16 cellular contexts compared by ENCODE assay signal in the genomic region with DNA sequence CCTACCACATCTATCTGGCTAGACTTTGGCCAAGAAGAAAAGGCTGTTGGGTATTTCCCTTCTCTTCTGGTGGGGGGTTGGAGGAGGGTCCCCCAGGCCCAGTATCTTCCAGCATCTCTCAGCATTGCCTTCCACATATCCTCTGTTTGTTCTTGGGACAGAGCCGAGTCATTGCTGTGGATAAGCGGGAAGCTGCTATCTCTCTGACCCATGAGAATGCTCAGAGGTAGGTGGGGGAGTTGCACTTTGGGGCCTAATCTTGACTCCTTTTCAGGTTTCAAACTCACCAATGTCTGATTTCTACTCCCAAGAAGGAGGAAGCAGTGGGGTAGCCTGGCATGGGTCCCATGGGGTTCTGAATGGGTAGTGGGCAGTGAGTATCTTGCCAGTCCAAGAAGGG. TPM values are rescaled to one million over a fixed set of nuclear protein-coding genes. Genes with fewer than 3 reads are reported as not detected.
DNase-seq lines count a peak whose midpoint lies in the region; ATAC-seq lines count a peak whose summit lies in the region.
"Had no signal": no experiment of that assay in that cellular context is flagged by ENCODE, and none has a peak within 500 bp of the region (broad histone marks: within the 10 kb centered on the region; RNA-seq: fewer than 3 reads in every experiment).

No MANE protein-coding gene starts in this region.

- no peaks in the 10 kb centered on the region for H3K9me3 ChIP-seq in KOPT-K1 (ENCODE audit: insufficient read depth, low read length, poor library complexity, severe bottlenecking)

- intact Hi-C loops in activated T-helper 2 cell treated with anti-CD3 and anti-CD28 coated beads, Interferon-gamma antibody, Interleukin-2, Interleukin-4, amounts not matched to agents 10 μg/mL and 5 μg/mL and 100 μg/mL, durations not matched to agents 14 hours and 24 hours and 36 hours (cut with micrococcal nuclease), result no loop called here

- H3K9me3 Mint-ChIP-seq in activated naive CD4-positive, alpha-beta T cell treated with anti-CD3 and anti-CD28 coated beads, Interleukin-2, amount 10 ng/mL, durations not matched to agents 7 days and 5 days, result no peaks in the 10 kb centered on the region
- no peaks in the 10 kb centered on the region for H3K9me3 Mint-ChIP-seq in activated T-helper 2 cell treated with anti-CD3 and anti-CD28 coated beads, Interferon-gamma antibody, Interleukin-2, Interleukin-4, amounts not matched to agents 10 μg/mL and 5 μg/mL and 100 μg/mL, durations not matched to agents 14 hours and 24 hours and 36 hours
- H3K9me3 Mint-ChIP-seq in stimulated activated effector memory CD8-positive, alpha-beta T cell treated with anti-CD3 and anti-CD28 coated beads, Interleukin-12 subunit alpha, Interleukin-12 subunit beta, amount 100 ng/mL, for 72 hours, result no peaks in the 10 kb centered on the region
- H3K9me3 Mint-ChIP-seq: HFFc6 had no signal

- DNase-seq in activated naive CD4-positive, alpha-beta T cell treated with anti-CD3 and anti-CD28 coated beads, Interleukin-2, amount 10 ng/mL, durations not matched to agents 7 days and 5 days, result no peak
- DNase-seq in activated naive CD4-positive, alpha-beta T cell treated with anti-CD3 and anti-CD28 coated beads, Interleukin-2, amount 50 U/mL, for 16 hours, result no peak
- DNase-seq in activated T-helper 2 cell treated with anti-CD3 and anti-CD28 coated beads, Interferon-gamma antibody, Interleukin-2, Interleukin-4, amounts not matched to agents 10 μg/mL and 5 μg/mL and 100 μg/mL, durations not matched to agents 14 hours and 24 hours and 36 hours (ENCODE audit: low spot score), result no peak
- DNase-seq in stimulated activated effector memory CD8-positive, alpha-beta T cell treated with anti-CD3 and anti-CD28 coated beads, Interleukin-12 subunit alpha, Interleukin-12 subunit beta, amount 100 ng/mL, for 72 hours (ENCODE audit: low spot score in 2 of 2), result no peak
- DNase-seq in NCI-H187 (lab: John Stamatoyannopoulos, UW) (no peak), NCI-H2196 treated with DMSO at 0.1 percent for 48 hours (lab: John Stamatoyannopoulos, UW; ENCODE audit: unreplicated experiment) (no peak)
- DNase-seq: DMS 273 treated with DMSO at 0.1 percent for 48 hours, HFFc6, KG1, NCI-H1092 treated with DMSO at 0.1 percent for 48 hours, NCI-H1694, NCI-H774 had no signal

- peak overlapping the region; percentile 100 for H3K27ac ChIP-seq in KOPT-K1 (ENCODE audit: low read depth, low read length, poor library complexity, severe bottlenecking)
- H3K27ac ChIP-seq: HL-60 had no signal

- peaks cover 60% of the 10 kb centered on the region for H3K36me3 ChIP-seq in KOPT-K1 (ENCODE audit: insufficient read depth, low read length)

- CTCF ChIA-PET in activated naive CD4-positive, alpha-beta T cell treated with anti-CD3 and anti-CD28 coated beads, Interleukin-2, amount 10 ng/mL, durations not matched to agents 7 days and 5 days (lab: Charles Lee), result interaction anchor here (21.4 kb wide), 1 partner anchor 31 kb away, joined by 753 read pairs; the partner anchor contains the start of genes CISH and MAPKAPK3

- H3K27me3 Mint-ChIP-seq in activated naive CD4-positive, alpha-beta T cell treated with anti-CD3 and anti-CD28 coated beads, Interleukin-2, amount 10 ng/mL, durations not matched to agents 7 days and 5 days, result no peaks in the 10 kb centered on the region
- H3K27me3 Mint-ChIP-seq in activated T-helper 2 cell treated with anti-CD3 and anti-CD28 coated beads, Interferon-gamma antibody, Interleukin-2, Interleukin-4, amounts not matched to agents 10 μg/mL and 5 μg/mL and 100 μg/mL, durations not matched to agents 14 hours and 24 hours and 36 hours (ENCODE audit: low read depth), result no peaks in the 10 kb centered on the region
- H3K27me3 Mint-ChIP-seq: B cell had no signal

- peak overlapping the region; percentile 58 for H3K27ac Mint-ChIP-seq in activated naive CD4-positive, alpha-beta T cell treated with anti-CD3 and anti-CD28 coated beads, Interleukin-2, amount 10 ng/mL, durations not matched to agents 7 days and 5 days
- peak overlapping the region; percentile 69 for H3K27ac Mint-ChIP-seq in activated T-helper 2 cell treated with anti-CD3 and anti-CD28 coated beads, Interferon-gamma antibody, Interleukin-2, Interleukin-4, amounts not matched to agents 10 μg/mL and 5 μg/mL and 100 μg/mL, durations not matched to agents 14 hours and 24 hours and 36 hours
- peak overlapping the region; percentile 54 for H3K27ac Mint-ChIP-seq in stimulated activated effector memory CD8-positive, alpha-beta T cell treated with anti-CD3 and anti-CD28 coated beads, Interleukin-12 subunit alpha, Interleukin-12 subunit beta, amount 100 ng/mL, for 72 hours
- H3K27ac Mint-ChIP-seq: B cell, HFFc6 had no signal

- peaks cover 94% of the 10 kb centered on the region for H3K4me1 Mint-ChIP-seq in activated naive CD4-positive, alpha-beta T cell treated with anti-CD3 and anti-CD28 coated beads, Interleukin-2, amount 10 ng/mL, durations not matched to agents 7 days and 5 days
- peaks cover 62% of the 10 kb centered on the region for H3K4me1 Mint-ChIP-seq in activated T-helper 2 cell treated with anti-CD3 and anti-CD28 coated beads, Interferon-gamma antibody, Interleukin-2, Interleukin-4, amounts not matched to agents 10 μg/mL and 5 μg/mL and 100 μg/mL, durations not matched to agents 14 hours and 24 hours and 36 hours (ENCODE audit: low read depth)
- peaks cover 85% of the 10 kb centered on the region for H3K4me1 Mint-ChIP-seq in stimulated activated effector memory CD8-positive, alpha-beta T cell treated with anti-CD3 and anti-CD28 coated beads, Interleukin-12 subunit alpha, Interleukin-12 subunit beta, amount 100 ng/mL, for 72 hours
- H3K4me1 Mint-ChIP-seq: B cell had no signal

- peaks cover 67% of the 10 kb centered on the region for H3K36me3 Mint-ChIP-seq in activated naive CD4-positive, alpha-beta T cell treated with anti-CD3 and anti-CD28 coated beads, Interleukin-2, amount 10 ng/mL, durations not matched to agents 7 days and 5 days
- peaks cover 73% of the 10 kb centered on the region for H3K36me3 Mint-ChIP-seq in activated T-helper 2 cell treated with anti-CD3 and anti-CD28 coated beads, Interferon-gamma antibody, Interleukin-2, Interleukin-4, amounts not matched to agents 10 μg/mL and 5 μg/mL and 100 μg/mL, durations not matched to agents 14 hours and 24 hours and 36 hours (ENCODE audit: low read depth)
- peaks cover 78% of the 10 kb centered on the region for H3K36me3 Mint-ChIP-seq in stimulated activated effector memory CD8-positive, alpha-beta T cell treated with anti-CD3 and anti-CD28 coated beads, Interleukin-12 subunit alpha, Interleukin-12 subunit beta, amount 100 ng/mL, for 72 hours

- H3K4me3 Mint-ChIP-seq in activated naive CD4-positive, alpha-beta T cell treated with anti-CD3 and anti-CD28 coated beads, Interleukin-2, amount 10 ng/mL, durations not matched to agents 7 days and 5 days, result no peak overlapping the region
- H3K4me3 Mint-ChIP-seq in activated T-helper 2 cell treated with anti-CD3 and anti-CD28 coated beads, Interferon-gamma antibody, Interleukin-2, Interleukin-4, amounts not matched to agents 10 μg/mL and 5 μg/mL and 100 μg/mL, durations not matched to agents 14 hours and 24 hours and 36 hours (ENCODE audit: low read depth), result no peak overlapping the region
- no peak overlapping the region for H3K4me3 Mint-ChIP-seq in stimulated activated effector memory CD8-positive, alpha-beta T cell treated with anti-CD3 and anti-CD28 coated beads, Interleukin-12 subunit alpha, Interleukin-12 subunit beta, amount 100 ng/mL, for 72 hours
- H3K4me3 Mint-ChIP-seq: B cell, HFFc6 had no signal

- no peak for ATAC-seq in stimulated activated effector memory CD8-positive, alpha-beta T cell treated with anti-CD3 and anti-CD28 coated beads, Interleukin-12 subunit alpha, Interleukin-12 subunit beta, amount 100 ng/mL, for 72 hours
- ATAC-seq in HG02870 (IDR thresholded peaks at IDR 0.05; ENCODE audit: unreplicated experiment), result no peak

RNA-seq across cellular contexts. Expression of gene HEMK1, which starts 8.0 kb away (rescaled TPM):
- 61.7 and 68.7 TPM in 2 replicates for total RNA-seq in activated T-helper 2 cell treated with anti-CD3 and anti-CD28 coated beads, Interferon-gamma antibody, Interleukin-2, Interleukin-4, amounts not matched to agents 10 μg/mL and 5 μg/mL and 100 μg/mL, durations not matched to agents 14 hours and 24 hours and 36 hours

RNA-seq across cellular contexts. Expression of gene C3orf18, which starts 9.8 kb away (rescaled TPM):
- total RNA-seq in activated T-helper 2 cell treated with anti-CD3 and anti-CD28 coated beads, Interferon-gamma antibody, Interleukin-2, Interleukin-4, amounts not matched to agents 10 μg/mL and 5 μg/mL and 100 μg/mL, durations not matched to agents 14 hours and 24 hours and 36 hours, result 35.2 and 37.2 TPM in 2 replicates

RNA-seq across cellular contexts. Expression of gene CISH, which starts 34.2 kb away (rescaled TPM):
- 351 and 355 TPM in 2 replicates for total RNA-seq in activated T-helper 2 cell treated with anti-CD3 and anti-CD28 coated beads, Interferon-gamma antibody, Interleukin-2, Interleukin-4, amounts not matched to agents 10 μg/mL and 5 μg/mL and 100 μg/mL, durations not matched to agents 14 hours and 24 hours and 36 hours

RNA-seq across cellular contexts. Expression of gene MAPKAPK3, which starts 39.6 kb away (rescaled TPM):
- 178 and 190 TPM in 2 replicates for total RNA-seq in activated T-helper 2 cell treated with anti-CD3 and anti-CD28 coated beads, Interferon-gamma antibody, Interleukin-2, Interleukin-4, amounts not matched to agents 10 μg/mL and 5 μg/mL and 100 μg/mL, durations not matched to agents 14 hours and 24 hours and 36 hours
